ENCODE assay signal across 8 cellular contexts in the genomic region with DNA sequence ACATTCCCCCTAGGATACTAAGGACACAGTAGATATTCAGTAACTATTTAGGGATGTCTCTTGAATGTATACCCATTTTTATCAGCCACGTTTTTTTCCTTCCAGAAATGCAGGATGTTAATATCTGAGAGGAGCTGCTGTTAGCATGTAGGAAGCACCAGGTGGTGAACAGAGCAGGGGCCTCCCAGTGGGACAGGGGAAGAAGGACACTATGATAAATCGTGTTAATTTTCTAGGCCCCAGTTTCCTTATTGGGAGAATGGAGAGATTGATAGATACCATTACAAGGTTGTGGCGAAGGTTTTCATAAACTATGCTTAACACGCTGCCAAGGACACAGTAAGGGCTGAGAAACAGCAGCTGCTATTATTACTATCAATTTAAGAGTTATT. TPM values are rescaled to one million over a fixed set of nuclear protein-coding genes. Genes with fewer than 3 reads are reported as not detected.
DNase-seq lines count a peak whose midpoint lies in the region; ATAC-seq and TF ChIP-seq lines count a peak whose summit lies in the region.

No MANE protein-coding gene starts in this region.

- H3K36me3 Mint-ChIP-seq in T-cell: no peaks in the 10 kb centered on the region

- peaks cover 0 to 16% (median 6%) of the 10 kb centered on the region in 4 donors for H3K4me1 ChIP-seq in sigmoid colon

- H3K27me3 ChIP-seq in sigmoid colon: no peaks in the 10 kb centered on the region

- 10 to 14% methylated on average over 4 of the region's 4 CpGs for WGBS in sigmoid colon, 2 donors

- POLR2A ChIA-PET in T-cell (lab: Charles Lee): interaction anchor here (0.9 to 1.1 kb wide), 2 partner anchors 21 to 143 kb away, joined by 3 read pairs; a partner anchor contains a TSS

- TF ChIP-seq CTCF in foreskin fibroblast (IDR thresholded peaks at IDR 0.05; ENCODE audit: low read depth, low read length): no peak
- no peak for TF ChIP-seq CTCF in sigmoid colon (IDR thresholded peaks at IDR 0.05)

- no peaks in the 10 kb centered on the region for H3K36me3 ChIP-seq in sigmoid colon

- peak overlapping the region; percentile 75 to 82 (median 79) for H3K4me3 Mint-ChIP-seq in T-cell

- H3K27ac Mint-ChIP-seq in T-cell: no peak overlapping the region

- CTCF ChIA-PET in T-cell (lab: Charles Lee): interaction anchor here in 1 of 2 donors (0.6 to 1.1 kb wide), 3 partner anchors 56 to 831 kb away, joined by 3 to 4 read pairs (median 3); no protein-coding TSS in a partner anchor

- TF ChIP-seq EP300 in sigmoid colon (IDR thresholded peaks at IDR 0.05): no peak

- no peak for DNase-seq in T-cell
- no peak for DNase-seq in foreskin fibroblast
- DNase-seq in sigmoid colon: no peak
- DNase-seq in nucleus accumbens (lab: John Stamatoyannopoulos, UW): no peak
- no peak for DNase-seq in NCI-H446 treated with DMSO at 0.1 percent for 48 hours (lab: John Stamatoyannopoulos, UW)

- H3K4me3 ChIP-seq in foreskin fibroblast (ENCODE audit: low read depth in 1 of 2, low read length in 2 of 2) (peak overlapping the region; percentile 73 to 77), sigmoid colon (peak overlapping the region; percentile 46 to 70 (median 58))

- TF ChIP-seq POLR2A in GM18526 (IDR thresholded peaks at IDR 0.05; ENCODE audit: extremely low read depth, insufficient read length) (peak; percentile 31), sigmoid colon (IDR thresholded peaks at IDR 0.05) (no peak)

- peaks cover 11 to 18% (median 18%) of the 10 kb centered on the region in 3 donors for H3K4me1 Mint-ChIP-seq in T-cell

- ATAC-seq in T-cell (replicated peaks in 1 of 4) (no peak), HG02642 (IDR thresholded peaks at IDR 0.05; ENCODE audit: poor library complexity, unreplicated experiment) (no peak), HG03521 (IDR thresholded peaks at IDR 0.05; ENCODE audit: unreplicated experiment) (no peak)

- H3K9me3 ChIP-seq in sigmoid colon: no peaks in the 10 kb centered on the region

- intact Hi-C loops in sigmoid colon (cut with DNase I): loop anchor here (5.0 kb wide), 1 partner anchor 143 kb away; a partner anchor contains a TSS

- H3K9me3 Mint-ChIP-seq in T-cell: no peaks in the 10 kb centered on the region

- H3K27me3 Mint-ChIP-seq in T-cell: peaks cover 0 to 13% of the 10 kb centered on the region in 2 donors

- H3K27ac ChIP-seq in sigmoid colon: peak overlapping the region in 3 of 4 donors; percentile 39 to 67 (median 59)

RNA-seq across cellular contexts. Expression of a gene that starts 45.4 kb away (rescaled TPM):
- total RNA-seq in T-cell (not detected), sigmoid colon (not detected)
- not detected for polyA plus RNA-seq in sigmoid colon

RNA-seq across cellular contexts. Expression of a gene that starts 51.5 kb away (rescaled TPM):
- total RNA-seq in T-cell (10 to 100 TPM; 51.9 to 62.4 (median 55.0) TPM), sigmoid colon (10 to 100 TPM; 29.5 to 79.8 (median 33.0) TPM)
- 10 to 100 TPM; 14.1 to 26.2 (median 21.0) TPM for polyA plus RNA-seq in sigmoid colon
